ENCODE assay signal across 22 cellular contexts in genomic region chr1:169886931-169887330, GRCh38. TPM values are rescaled to one million over a fixed set of nuclear protein-coding genes. Genes with fewer than 3 reads are reported as not detected.
DNase-seq lines count a peak whose midpoint lies in the region; ATAC-seq and TF ChIP-seq lines count a peak whose summit lies in the region.
"Had no signal": no experiment of that assay in that cellular context is flagged by ENCODE, and none has a peak within 500 bp of the region (broad histone marks: within the 10 kb centered on the region; RNA-seq: fewer than 3 reads in every experiment).

No MANE protein-coding gene starts in this region.

- no peaks in the 10 kb centered on the region for H3K9me2 ChIP-seq in Loucy (replicated peaks; ENCODE audit: low read depth, low read length)

- no peaks in the 10 kb centered on the region for H3K27me3 Mint-ChIP-seq in activated CD4-positive, alpha-beta T cell treated with anti-CD3 and anti-CD28 coated beads, Interleukin-2, amount 10 ng/mL, durations not matched to agents 24 days and 14 days
- H3K27me3 Mint-ChIP-seq: CD4-positive, alpha-beta memory T cell had no signal

- H3K36me3 ChIP-seq in Loucy (ENCODE audit: insufficient read depth, low read length) (peaks cover 5% of the 10 kb centered on the region; the same call in 1 of the 2 replicates), smooth muscle cell (ENCODE audit: low read depth) (no peaks in the 10 kb centered on the region)

- 74% methylated on average over 2 of the region's 2 CpGs for WGBS in smooth muscle cell (ENCODE audit: low lambda C conversion rate)

- H3K79me2 ChIP-seq in Loucy (ENCODE audit: insufficient read depth, low read length) (peaks cover 79% of the 10 kb centered on the region), smooth muscle cell (ENCODE audit: low read depth) (peaks cover 40% of the 10 kb centered on the region)

- peak overlapping the region; percentile 26 for H3K27ac ChIP-seq in smooth muscle cell (ENCODE audit: low read depth)
- H3K27ac ChIP-seq: A549; BLaER1 treated with 17β-estradiol and CSF1 and Interleukin-3, amounts not matched to agents 10 nM and 100 nM; GM23248 had no signal

- H3F3A ChIP-seq in Loucy (ENCODE audit: low read depth) (peaks cover 11% of the 10 kb centered on the region; the same call in 1 of the 2 replicates), smooth muscle cell (ENCODE audit: low read depth) (peaks cover 18% of the 10 kb centered on the region)

- peak overlapping the region; percentile 97 for H3K4me2 ChIP-seq in Loucy (ENCODE audit: low read depth, low read length, poor library complexity, severe bottlenecking)
- peak overlapping the region; percentile 9 for H3K4me2 ChIP-seq in smooth muscle cell
- H3K4me2 ChIP-seq: A549; BLaER1 treated with 17β-estradiol and CSF1 and Interleukin-3, amounts not matched to agents 10 nM and 100 nM had no signal

- peaks cover 42% of the 10 kb centered on the region for H3K36me3 Mint-ChIP-seq in activated CD4-positive, alpha-beta T cell treated with anti-CD3 and anti-CD28 coated beads, Interleukin-2, amount 10 ng/mL, durations not matched to agents 24 days and 14 days (ENCODE audit: low read depth)

- no peak for ATAC-seq in HG03097 (IDR thresholded peaks at IDR 0.05; ENCODE audit: low FRiP score, unreplicated experiment)
- ATAC-seq: A549, GM12878 had no signal

- H3K9me3 Mint-ChIP-seq in activated CD4-positive, alpha-beta T cell treated with anti-CD3 and anti-CD28 coated beads, Interleukin-2, amount 10 ng/mL, durations not matched to agents 24 days and 14 days, result no peaks in the 10 kb centered on the region
- H3K9me3 Mint-ChIP-seq: CD14-positive monocyte; CD4-positive, alpha-beta memory T cell had no signal

- H3K4me1 ChIP-seq in Loucy (ENCODE audit: insufficient read depth, low read length, poor library complexity, severe bottlenecking) (peaks cover 74% of the 10 kb centered on the region), smooth muscle cell (ENCODE audit: low read depth) (peaks cover 9% of the 10 kb centered on the region)
- H3K4me1 ChIP-seq: BE2C had no signal

- TF ChIP-seq CTCF in Loucy (conservative IDR thresholded peaks at IDR 0.05; ENCODE audit: low read length) (no peak), smooth muscle cell (IDR thresholded peaks at IDR 0.05; ENCODE audit: borderline replicate concordance, insufficient read depth, poor library complexity, severe bottlenecking) (no peak)

- DNase-seq in EH (ENCODE audit: low read depth) (peak; percentile 27), iris pigment epithelial cell (ENCODE audit: low read depth) (peak; percentile 40), smooth muscle cell (lab: John Stamatoyannopoulos, UW; ENCODE audit: unreplicated experiment) (no peak), amygdala (lab: John Stamatoyannopoulos, UW) (no peak)
- DNase-seq in activated CD4-positive, alpha-beta T cell treated with anti-CD3 and anti-CD28 coated beads, Interleukin-2, amount 10 ng/mL, durations not matched to agents 24 days and 14 days, result no peak
- DNase-seq: 8988T; ACHN; AML-193; BE2C; Calu3; CD4-positive, alpha-beta memory T cell; COR-L47; DMS53; DMS79 treated with DMSO at 0.1 percent for 48 hours; GM23248; H7 had no signal

- H3K4me1 Mint-ChIP-seq in activated CD4-positive, alpha-beta T cell treated with anti-CD3 and anti-CD28 coated beads, Interleukin-2, amount 10 ng/mL, durations not matched to agents 24 days and 14 days, result peaks cover 37% of the 10 kb centered on the region

- H3K27ac Mint-ChIP-seq in activated CD4-positive, alpha-beta T cell treated with anti-CD3 and anti-CD28 coated beads, Interleukin-2, amount 10 ng/mL, durations not matched to agents 24 days and 14 days, result no peak overlapping the region
- H3K27ac Mint-ChIP-seq: CD14-positive monocyte had no signal

- H2AFZ ChIP-seq in Loucy (ENCODE audit: low read length) (no peak overlapping the region), smooth muscle cell (ENCODE audit: low read depth) (no peak overlapping the region)
- H2AFZ ChIP-seq: GM23248 had no signal

- H3K9me3 ChIP-seq in Loucy (ENCODE audit: insufficient read depth, low read depth, low read length) (no peaks in the 10 kb centered on the region), smooth muscle cell (replicated peaks; ENCODE audit: low read depth) (no peaks in the 10 kb centered on the region)
- H3K9me3 ChIP-seq: A549; BE2C; BLaER1 treated with 17β-estradiol and CSF1 and Interleukin-3, amounts not matched to agents 10 nM and 100 nM had no signal

- no peaks in the 10 kb centered on the region for H4K20me1 ChIP-seq in Loucy (ENCODE audit: insufficient read depth, low read length, poor library complexity, severe bottlenecking)
- peaks cover 44% of the 10 kb centered on the region for H4K20me1 ChIP-seq in smooth muscle cell (ENCODE audit: low read depth)

- H3K4me3 Mint-ChIP-seq in activated CD4-positive, alpha-beta T cell treated with anti-CD3 and anti-CD28 coated beads, Interleukin-2, amount 10 ng/mL, durations not matched to agents 24 days and 14 days, result no peak overlapping the region
- H3K4me3 Mint-ChIP-seq: CD14-positive monocyte; CD4-positive, alpha-beta memory T cell had no signal

- H3K9ac ChIP-seq in Loucy (ENCODE audit: low read depth, low read length, poor library complexity, severe bottlenecking) (peak overlapping the region; percentile 99), smooth muscle cell (ENCODE audit: low read depth) (no peak overlapping the region)
- H3K9ac ChIP-seq: BLaER1 treated with 17β-estradiol and CSF1 and Interleukin-3, amounts not matched to agents 10 nM and 100 nM; GM23248 had no signal

- H3K4me3 ChIP-seq in Loucy (ENCODE audit: low read length, poor library complexity, severe bottlenecking) (peak overlapping the region; percentile 41), smooth muscle cell (no peak overlapping the region)
- H3K4me3 ChIP-seq: A549; BLaER1 treated with 17β-estradiol and CSF1 and Interleukin-3, amounts not matched to agents 10 nM and 100 nM; GM12878; GM23248 had no signal

- intact Hi-C loops in activated CD4-positive, alpha-beta T cell treated with anti-CD3 and anti-CD28 coated beads, Interleukin-2, amount 10 ng/mL, durations not matched to agents 24 days and 14 days (cut with micrococcal nuclease), result no loop called here

- no peaks in the 10 kb centered on the region for H3K27me3 ChIP-seq in Loucy (ENCODE audit: insufficient read depth, low read length, poor library complexity, severe bottlenecking)
- no peaks in the 10 kb centered on the region for H3K27me3 ChIP-seq in smooth muscle cell (ENCODE audit: low read depth)
- H3K27me3 ChIP-seq: BE2C; BLaER1 treated with 17β-estradiol and CSF1 and Interleukin-3, amounts not matched to agents 10 nM and 100 nM had no signal

RNA-seq across cellular contexts. Expression of gene SCYL3, which starts 6.8 kb away (rescaled TPM):
- total RNA-seq in smooth muscle cell, result 9.1 and 10.3 TPM in 2 replicates
- 3.1 and 4.0 TPM in 2 replicates for polyA plus RNA-seq in smooth muscle cell
- 10.8 and 11.9 TPM in 2 replicates for total RNA-seq in activated CD4-positive, alpha-beta T cell treated with anti-CD3 and anti-CD28 coated beads, Interleukin-2, amount 10 ng/mL, durations not matched to agents 24 days and 14 days

Comparison
In these comparisons a context has a peak if more than half of its experiments do, and no peak if none do; other contexts are left out.
1. DNase-seq: peak in EH (single experiment) and iris pigment epithelial cell (single experiment); none in smooth muscle cell (single experiment), activated CD4-positive, alpha-beta T cell treated with anti-CD3 and anti-CD28 coated beads, Interleukin-2, amount 10 ng/mL, durations not matched to agents 24 days and 14 days (single experiment) and amygdala (0 of 56).